ENCODE assay signal across 1 cellular context in the genomic region with DNA sequence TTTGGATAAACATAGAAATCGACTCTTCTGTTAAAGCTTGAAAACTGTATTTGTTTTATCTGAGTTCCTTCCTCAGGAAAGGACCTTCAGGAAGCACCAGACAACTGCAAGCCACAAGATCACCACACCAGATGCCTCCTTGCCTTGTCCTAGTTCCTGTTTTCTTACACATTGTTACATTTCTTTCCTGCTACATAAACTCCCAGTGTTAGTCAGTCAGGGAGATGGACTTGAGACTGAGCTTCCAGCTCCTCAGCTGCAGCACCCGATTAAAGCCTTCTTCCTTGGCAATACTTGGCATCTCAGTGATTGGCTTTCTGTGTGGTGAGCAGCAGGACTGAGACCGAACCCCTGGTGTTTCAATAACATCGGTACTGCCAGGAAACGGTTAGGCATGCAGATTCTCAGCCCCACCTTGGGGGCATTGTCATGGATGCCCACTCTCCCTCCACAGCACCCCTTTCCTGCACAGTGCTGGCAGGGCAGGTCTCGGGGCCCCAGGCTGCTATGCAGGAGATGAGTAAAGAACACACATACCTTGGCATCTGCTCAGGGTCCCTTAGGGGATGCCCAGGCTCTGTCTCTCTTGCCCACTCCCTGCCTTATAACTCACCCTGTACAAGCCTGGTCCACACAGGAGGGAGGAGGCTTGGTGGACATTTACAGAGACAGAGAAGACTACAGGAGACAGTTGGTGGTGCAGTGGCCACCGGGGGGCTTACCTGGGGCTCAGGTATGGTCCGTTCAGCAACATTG.
TF ChIP-seq lines count a peak whose summit lies in the region.

No MANE protein-coding gene starts in this region.

TF ChIP-seq in K562, 482 proteins besides CTCF, POLR2A, EP300 and RAD21 (continued from another document):
- TF ChIP-seq, protein P1, sequence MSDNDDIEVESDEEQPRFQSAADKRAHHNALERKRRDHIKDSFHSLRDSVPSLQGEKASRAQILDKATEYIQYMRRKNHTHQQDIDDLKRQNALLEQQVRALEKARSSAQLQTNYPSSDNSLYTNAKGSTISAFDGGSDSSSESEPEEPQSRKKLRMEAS (CRISPR knock-in tag; IDR thresholded peaks at IDR 0.05) = no peak
- TF ChIP-seq CBX3 (IDR thresholded peaks at IDR 0.05; ENCODE audit: borderline replicate concordance in 1 of 2, low read length in 2 of 2) = peak in 1 of 2 experiments; percentile 71; a peak in 1 of 3 replicates
- TF ChIP-seq XRCC3 (IDR thresholded peaks at IDR 0.05) = 0 out of 2 replicates have a peak, but pooled peaks have one; percentile 46
- TF ChIP-seq, protein P2, sequence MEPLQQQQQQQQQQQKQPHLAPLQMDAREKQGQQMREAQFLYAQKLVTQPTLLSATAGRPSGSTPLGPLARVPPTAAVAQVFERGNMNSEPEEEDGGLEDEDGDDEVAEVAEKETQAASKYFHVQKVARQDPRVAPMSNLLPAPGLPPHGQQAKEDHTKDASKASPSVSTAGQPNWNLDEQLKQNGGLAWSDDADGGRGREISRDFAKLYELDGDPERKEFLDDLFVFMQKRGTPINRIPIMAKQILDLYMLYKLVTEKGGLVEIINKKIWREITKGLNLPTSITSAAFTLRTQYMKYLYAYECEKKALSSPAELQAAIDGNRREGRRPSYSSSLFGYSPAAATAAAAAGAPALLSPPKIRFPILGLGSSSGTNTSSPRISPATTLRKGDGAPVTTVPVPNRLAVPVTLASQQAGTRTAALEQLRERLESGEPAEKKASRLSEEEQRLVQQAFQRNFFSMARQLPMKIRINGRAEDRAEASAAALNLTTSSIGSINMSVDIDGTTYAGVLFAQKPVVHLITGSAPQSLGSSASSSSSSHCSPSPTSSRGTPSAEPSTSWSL (CRISPR knock-in tag; IDR thresholded peaks at IDR 0.05; ENCODE audit: borderline replicate concordance) = no peak
- TF ChIP-seq ZNF785 (CRISPR knock-in tag; IDR thresholded peaks at IDR 0.05) = no peak
- TF ChIP-seq PBX2 (CRISPR knock-in tag; IDR thresholded peaks at IDR 0.05; ENCODE audit: low read depth) = no peak
- no peak for TF ChIP-seq PBX2 (tag; conservative IDR thresholded peaks at IDR 0.05; ENCODE audit: low read depth)
- no peak for TF ChIP-seq PHF21A (IDR thresholded peaks at IDR 0.05; ENCODE audit: borderline replicate concordance, low read depth)
- no peak for TF ChIP-seq HMG20B (CRISPR knock-in tag; IDR thresholded peaks at IDR 0.05)
- no peak for TF ChIP-seq TCFL5 (CRISPR knock-in tag; conservative IDR thresholded peaks at IDR 0.05)
- TF ChIP-seq TRIM28 (IDR thresholded peaks at IDR 0.05) = peak; percentile 91
- peak; percentile 16 for TF ChIP-seq ZNF280A (IDR thresholded peaks at IDR 0.05; ENCODE audit: low read depth, partially characterized antibody)
- TF ChIP-seq ZNF124 (CRISPR knock-in tag; IDR thresholded peaks at IDR 0.05) = peak; percentile 98
- no peak for TF ChIP-seq ZKSCAN3 (CRISPR knock-in tag; IDR thresholded peaks at IDR 0.05)
